Comparison of ENCODE assay signal across 9 cellular contexts in the genomic region with DNA sequence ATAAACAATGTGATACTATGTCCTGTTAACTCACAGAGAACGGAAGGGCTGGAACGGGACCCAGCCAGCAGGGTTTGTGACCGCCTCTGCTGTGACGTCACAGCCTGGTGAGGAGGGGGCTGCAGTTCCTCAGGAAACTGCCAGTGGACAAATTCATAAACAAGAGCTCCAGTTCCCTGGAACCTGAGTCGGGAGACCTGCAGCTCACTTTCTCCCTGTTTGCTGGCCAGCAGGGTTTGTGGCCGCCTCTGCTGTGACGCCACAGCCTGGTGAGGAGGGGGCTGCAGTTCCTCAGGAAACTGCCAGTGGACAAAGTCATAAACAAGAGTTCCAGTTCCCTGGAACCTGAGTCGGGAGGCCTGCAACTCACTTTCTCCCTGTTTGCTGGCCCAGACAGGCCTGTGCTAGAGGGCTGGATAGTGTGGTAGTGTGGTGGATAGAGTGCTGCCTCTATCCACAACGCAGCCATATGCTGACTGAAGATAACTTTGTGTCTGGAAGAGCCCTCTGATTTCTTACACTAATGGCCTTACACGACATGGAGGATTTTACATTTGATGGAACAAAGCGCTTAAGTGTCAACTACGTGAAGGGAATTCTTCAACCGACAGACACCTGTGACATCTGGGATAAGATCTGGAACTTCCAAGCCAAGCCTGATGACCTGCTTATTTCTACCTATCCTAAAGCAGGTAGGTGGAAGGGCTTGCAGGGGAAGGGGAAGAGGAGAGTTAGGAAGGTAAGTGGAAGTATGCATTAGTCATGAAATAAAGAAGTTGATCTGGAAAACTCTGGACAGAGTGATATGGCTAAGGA. TPM values are rescaled to one million over a fixed set of nuclear protein-coding genes. Genes with fewer than 3 reads are reported as not detected.
DNase-seq lines count a peak whose midpoint lies in the region; ATAC-seq and TF ChIP-seq lines count a peak whose summit lies in the region.
"Had no signal": no experiment of that assay in that cellular context is flagged by ENCODE, and none has a peak within 500 bp of the region (broad histone marks: within the 10 kb centered on the region; RNA-seq: fewer than 3 reads in every experiment).

A gene (plus strand): TSS at position 140 of the 816 bp plus-strand sequence. CDS start 384 bp downstream, at position 524.

- H3K9me3 ChIP-seq in WERI-Rb-1 (ENCODE audit: severe bottlenecking) (no peaks in the 10 kb centered on the region), upper lobe of right lung (no peaks in the 10 kb centered on the region)

- peak within 1 kb of the TSS; percentile 94 to 98 (median 96) for H3K27ac Mint-ChIP-seq in nephron

- no peaks in the 10 kb centered on the region for H3K27me3 ChIP-seq in WERI-Rb-1 (ENCODE audit: insufficient read depth, low read depth, severe bottlenecking)
- no peaks in the 10 kb centered on the region for H3K27me3 ChIP-seq in upper lobe of right lung

- H3K27ac ChIP-seq in WERI-Rb-1 (peak within 1 kb of the TSS; percentile 29; the same call in 1 of the 2 replicates), upper lobe of right lung (peak within 1 kb of the TSS; percentile 80)

- peak within 1 kb of the TSS; percentile 14 for H3K4me3 ChIP-seq in WERI-Rb-1 (ENCODE audit: low read depth, low read length)
- H3K4me3 ChIP-seq in upper lobe of right lung = peak within 1 kb of the TSS; percentile 46

- peak; percentile 82 for ATAC-seq in Right ventricle myocardium superior (ENCODE audit: poor library complexity)
- ATAC-seq in upper lobe of right lung = peak; percentile 68
- ATAC-seq in GM18519 (IDR thresholded peaks at IDR 0.05; ENCODE audit: low FRiP score, unreplicated experiment) = no peak
- no peak for ATAC-seq in HG03025 (IDR thresholded peaks at IDR 0.05; ENCODE audit: low FRiP score, unreplicated experiment)

- DNase-seq in WERI-Rb-1 (peak; percentile 29), Right ventricle myocardium superior (peak; percentile 67), upper lobe of right lung (no peak), NCI-H524 treated with DMSO at 0.1 percent for 48 hours (lab: John Stamatoyannopoulos, UW) (no peak), NCI-H2196 treated with DMSO at 0.1 percent for 48 hours (lab: John Stamatoyannopoulos, UW; ENCODE audit: unreplicated experiment) (no peak)
- DNase-seq: cortex of kidney had no signal

- H3K4me1 Mint-ChIP-seq in nephron = peaks cover 41% of the 10 kb centered on the region

- peaks cover 3% of the 10 kb centered on the region for H3K9me3 Mint-ChIP-seq in nephron

- peaks cover 34% of the 10 kb centered on the region for H3K36me3 Mint-ChIP-seq in nephron (ENCODE audit: low read depth)

- H3K4me3 Mint-ChIP-seq in nephron = peak within 1 kb of the TSS; percentile 85 to 93 (median 88)

- H3K36me3 ChIP-seq in WERI-Rb-1 (no peaks in the 10 kb centered on the region), upper lobe of right lung (no peaks in the 10 kb centered on the region)

- TF ChIP-seq CTCF in WERI-Rb-1 (IDR thresholded peaks at IDR 0.05; ENCODE audit: low read depth, low read length) = no peak
- no peak for TF ChIP-seq CTCF in nephron (IDR thresholded peaks at IDR 0.05; ENCODE audit: unreplicated experiment in 3 of 3)
- TF ChIP-seq CTCF in upper lobe of right lung (IDR thresholded peaks at IDR 0.05) = no peak

- intact Hi-C loops in Right ventricle myocardium superior (cut with DNase I) = no loop called here
- intact Hi-C loops in upper lobe of right lung (cut with DNase I) = no loop called here

- no peaks in the 10 kb centered on the region for H3K27me3 Mint-ChIP-seq in nephron (ENCODE audit: low read depth)

- no peaks in the 10 kb centered on the region for H3K4me1 ChIP-seq in upper lobe of right lung

RNA-seq across cellular contexts. Expression of the gene that starts here (rescaled TPM):
- total RNA-seq in Right ventricle myocardium superior (2.7 TPM), upper lobe of right lung (11.6 TPM)

Comparison
In these comparisons a context has a peak if more than half of its experiments do, and no peak if none do; other contexts are left out.
1. DNase-seq: peak in WERI-Rb-1 (single experiment) and Right ventricle myocardium superior (single experiment); none in upper lobe of right lung (single experiment), NCI-H524 treated with DMSO at 0.1 percent for 48 hours (single experiment) and NCI-H2196 treated with DMSO at 0.1 percent for 48 hours (single experiment).
2. ATAC-seq: peak in Right ventricle myocardium superior (single experiment) and upper lobe of right lung (single experiment); none in GM18519 (single experiment) and HG03025 (single experiment).